In genomic region chr3:63842127-63842526, GRCh38 we compare ENCODE assay signal across 8 cellular contexts.
"Had no signal": no experiment of that assay in that cellular context is flagged by ENCODE, and none has a peak within 500 bp of the region (broad histone marks: within the 10 kb centered on the region; RNA-seq: fewer than 3 reads in every experiment).

No MANE protein-coding gene starts in this region.

- ATAC-seq: HepG2, K562 had no signal

- DNase-seq: IMR-90, KBM-7, KG1 had no signal

- H3K4me3 Mint-ChIP-seq: IgD-negative memory B cell had no signal

- H3K27ac ChIP-seq: HL-60, KMS-11 had no signal

- H3K4me3 ChIP-seq: K562 had no signal

- H3K27me3 Mint-ChIP-seq: IgD-negative memory B cell had no signal
